ENCODE assay signal across 14 cellular contexts in the genomic region with DNA sequence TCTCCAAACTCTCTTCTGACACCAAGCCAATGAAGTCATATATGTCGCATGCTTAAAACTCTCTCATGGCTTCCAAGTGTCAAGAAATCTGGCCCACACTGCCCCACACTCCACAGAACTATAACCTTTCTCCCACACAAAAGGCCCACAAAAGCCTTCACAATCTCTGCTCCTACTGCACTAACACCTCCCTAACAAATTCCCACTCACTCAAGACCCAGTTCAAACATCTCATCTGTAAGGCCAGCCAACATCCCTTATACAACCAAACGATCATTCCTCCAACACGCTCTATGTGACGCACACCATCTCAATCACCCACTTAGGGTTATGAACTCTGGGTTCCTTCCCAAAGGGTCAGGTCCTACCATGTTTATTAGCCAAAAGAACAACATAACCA. TPM values are rescaled to one million over a fixed set of nuclear protein-coding genes. Genes with fewer than 3 reads are reported as not detected.
A peak's percentile ranks its signal among the peaks of the same experiment; 100 is the strongest.
DNase-seq lines count a peak whose midpoint lies in the region; ATAC-seq, FAIRE-seq and TF ChIP-seq lines count a peak whose summit lies in the region.
"Had no signal": no experiment of that assay in that cellular context is flagged by ENCODE, and none has a peak within 500 bp of the region (broad histone marks: within the 10 kb centered on the region; RNA-seq: fewer than 3 reads in every experiment).

No MANE protein-coding gene starts in this region.

- DNase-seq in heart left ventricle (no peak), Right ventricle myocardium superior (no peak), fibroblast of gingiva (ENCODE audit: low read depth) (peak; percentile 79), osteoblast (ENCODE audit: insufficient read length, low spot score, missing footprints) (no peak), upper lobe of right lung (no peak), urothelium cell line (ENCODE audit: low spot score) (no peak), NCI-H748 (lab: John Stamatoyannopoulos, UW; ENCODE audit: unreplicated experiment) (no peak)
- DNase-seq in activated CD4-positive, CD25-positive, alpha-beta regulatory T cell treated with anti-CD3 and anti-CD28 coated beads, Interleukin-2, amount 50 U/mL, for 72 hours = no peak
- DNase-seq: activated CD4-positive, alpha-beta T cell treated with anti-CD3 and anti-CD28 coated beads for 36 hours; small intestine; trophoblast cell had no signal

- ATAC-seq in heart left ventricle (no peak), Right ventricle myocardium superior (ENCODE audit: poor library complexity) (no peak), upper lobe of right lung (no peak)
- ATAC-seq: activated CD4-positive, alpha-beta T cell treated with anti-CD3 and anti-CD28 coated beads for 36 hours had no signal

- H3K36me3 ChIP-seq in heart left ventricle (no peaks in the 10 kb centered on the region), osteoblast (ENCODE audit: insufficient read depth, low read length) (no peaks in the 10 kb centered on the region), upper lobe of right lung (no peaks in the 10 kb centered on the region)

- TF ChIP-seq CTCF in heart left ventricle (IDR thresholded peaks at IDR 0.05) (no peak), osteoblast (IDR thresholded peaks at IDR 0.05; ENCODE audit: extremely low read depth, low read depth, low read length) (no peak), upper lobe of right lung (IDR thresholded peaks at IDR 0.05) (no peak)

- WGBS in heart left ventricle, 4 donors = 82 to 87% (median 82%) methylated on average over 4 of the region's 4 CpGs

- H3K4me1 ChIP-seq in heart left ventricle (peaks cover 16 to 98% (median 70%) of the 10 kb centered on the region in 12 donors), osteoblast (ENCODE audit: insufficient read depth, low read length) (peaks cover 76% of the 10 kb centered on the region), upper lobe of right lung (peaks cover 90% of the 10 kb centered on the region)

- H3K79me2 ChIP-seq in osteoblast (ENCODE audit: insufficient read depth, low read length) = peaks cover 75% of the 10 kb centered on the region

- H3K4me2 ChIP-seq in osteoblast (ENCODE audit: insufficient read depth, low read length) = peak overlapping the region; percentile 56

- H3K4me3 ChIP-seq in heart left ventricle = no peak overlapping the region
- H3K4me3 ChIP-seq in osteoblast (ENCODE audit: insufficient read depth, low read length) = no peak overlapping the region
- no peak overlapping the region for H3K4me3 ChIP-seq in upper lobe of right lung

- FAIRE-seq in urothelium cell line (lab: Jason Lieb, UNC) = no peak
- FAIRE-seq: astrocyte, small intestine had no signal

- no peak overlapping the region for H2AFZ ChIP-seq in osteoblast (ENCODE audit: low read length)

- H3K27ac ChIP-seq in heart left ventricle (peak overlapping the region in 11 of 12 donors; percentile 33 to 91 (median 64)), osteoblast (ENCODE audit: low read depth, low read length) (peak overlapping the region; percentile 96), upper lobe of right lung (peak overlapping the region; percentile 82)

- H3K9me3 ChIP-seq in heart left ventricle (no peaks in the 10 kb centered on the region), osteoblast (ENCODE audit: low read depth, low read length) (no peaks in the 10 kb centered on the region), upper lobe of right lung (no peaks in the 10 kb centered on the region)

- no peaks in the 10 kb centered on the region for H3K27me3 ChIP-seq in heart left ventricle
- H3K27me3 ChIP-seq in osteoblast (ENCODE audit: insufficient read depth, low read length) = no peaks in the 10 kb centered on the region
- H3K27me3 ChIP-seq in upper lobe of right lung = no peaks in the 10 kb centered on the region

- no peak for TF ChIP-seq POLR2A in heart left ventricle (IDR thresholded peaks at IDR 0.05)

- intact Hi-C loops in heart left ventricle (cut with DNase I) = no loop called here
- intact Hi-C loops in Right ventricle myocardium superior (cut with DNase I) = no loop called here
- intact Hi-C loops in upper lobe of right lung (cut with DNase I) = no loop called here

- H4K20me1 ChIP-seq in osteoblast (ENCODE audit: insufficient read depth, low read length) = peaks cover 3% of the 10 kb centered on the region

RNA-seq across cellular contexts. Expression of a gene that starts 13.5 kb away (rescaled TPM):
- total RNA-seq in heart left ventricle = 10 to 100 TPM in 6 of 9 donors, 1 to 10 TPM in 3; 6.5 to 45.2 (median 10.8) TPM
- polyA plus RNA-seq in heart left ventricle = 1 to 10 TPM; 5.1 to 5.9 TPM
- 9.8 TPM for total RNA-seq in Right ventricle myocardium superior
- 57.8 and 58.3 TPM in 2 replicates for total RNA-seq in osteoblast
- 88.7 TPM for total RNA-seq in upper lobe of right lung

RNA-seq across cellular contexts. Expression of a gene that starts 28.4 kb away (rescaled TPM):
- total RNA-seq in heart left ventricle = not detected
- not detected for polyA plus RNA-seq in heart left ventricle
- not detected for total RNA-seq in Right ventricle myocardium superior
- not detected in 2 replicates for total RNA-seq in osteoblast
- not detected for total RNA-seq in upper lobe of right lung
- total RNA-seq: A172; activated CD4-positive, alpha-beta T cell treated with anti-CD3 and anti-CD28 coated beads for 36 hours; activated T-helper 1 cell treated with anti-CD3 and anti-CD28 coated beads, Interleukin-12 subunit alpha, Interleukin-12 subunit beta, Interleukin-2, Interleukin-4 antibody, amounts not matched to agents 30 ng/mL and 10 ng/mL and 1 ng/mL, durations not matched to agents 14 hours and 24 hours and 36 hours; astrocyte had no signal
